In the genomic region with DNA sequence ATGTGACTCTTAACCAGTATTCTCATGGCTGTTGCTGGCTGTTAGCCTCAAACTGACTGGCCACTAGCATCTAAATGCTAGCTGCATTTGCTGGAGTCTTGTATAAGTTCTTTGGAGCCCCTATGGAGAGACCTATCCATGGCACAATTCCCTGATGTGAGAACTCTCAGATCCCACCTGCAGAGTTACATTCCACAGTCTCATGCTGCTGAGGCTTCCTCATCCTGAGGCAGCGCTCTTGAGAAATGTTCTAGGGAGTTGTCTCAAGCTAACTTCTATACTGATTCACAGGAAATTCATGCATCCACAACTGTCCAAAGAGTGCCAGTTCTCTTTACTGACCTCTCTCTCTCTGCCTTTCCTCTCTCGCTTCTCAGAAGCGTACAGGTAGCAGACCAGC, we compare ENCODE assay signal across 20 cellular contexts.
DNase-seq lines count a peak whose midpoint lies in the region; FAIRE-seq and TF ChIP-seq lines count a peak whose summit lies in the region.
"Had no signal": no experiment of that assay in that cellular context is flagged by ENCODE, and none has a peak within 500 bp of the region (broad histone marks: within the 10 kb centered on the region; RNA-seq: fewer than 3 reads in every experiment).

No MANE protein-coding gene starts in this region.

- H3K27me3 Mint-ChIP-seq in H9 (ENCODE audit: low read depth), result no peaks in the 10 kb centered on the region
- H3K27me3 Mint-ChIP-seq: CD4-positive, alpha-beta T cell had no signal

- WGBS in H9 (ENCODE audit: extremely low coverage, insufficient read length, low lambda C conversion rate), result no CpG with 5 or more reads among the region's 3 CpGs

- DNase-seq in H9 (peak; percentile 34), bronchial epithelial cell (ENCODE audit: low read depth) (peak; percentile 26), iPS-NIHi11 (ENCODE audit: low spot score) (peak; percentile 48), urothelium cell line (ENCODE audit: low spot score) (no peak), NCI-H446 treated with DMSO at 0.1 percent for 48 hours (lab: John Stamatoyannopoulos, UW) (no peak), NCI-H2081 (lab: John Stamatoyannopoulos, UW) (no peak), H54 (ENCODE audit: insufficient read length, low spot score) (no peak)
- DNase-seq: CD4-positive, alpha-beta T cell; EL; KG1; NCI-H1105 treated with DMSO at 0.1 percent for 48 hours; NCI-H1694 treated with DMSO at 0.1 percent for 48 hours; NCI-H2107; NCI-H524; NCI-H82; SHP77 had no signal

- H2AK5ac ChIP-seq in H9 (ENCODE audit: insufficient read length, low read length), result no peak overlapping the region

- no peak overlapping the region for H3K9ac ChIP-seq in H9 (ENCODE audit: extremely low read depth, insufficient read length, low read length)

- no peaks in the 10 kb centered on the region for H3K23me2 ChIP-seq in H9 (ENCODE audit: insufficient read length, low read depth, low read length, poor library complexity, severe bottlenecking)

- H3K79me2 ChIP-seq in H9 (ENCODE audit: insufficient read depth, low read length), result no peaks in the 10 kb centered on the region

- H3K18ac ChIP-seq in H9 (ENCODE audit: insufficient read length, low read depth, low read length), result no peak overlapping the region

- H3K27me3 ChIP-seq in H9 (ENCODE audit: insufficient read depth, low read length) (no peaks in the 10 kb centered on the region), bronchial epithelial cell (ENCODE audit: control insufficient read depth, insufficient read depth, low read length) (no peaks in the 10 kb centered on the region)

- H3K36me3 Mint-ChIP-seq in H9 (ENCODE audit: insufficient read depth in 1 of 3, low read depth in 3 of 3), result peaks cover 7 to 22% (median 16%) of the 10 kb centered on the region in 3 experiments; a peak in 6 of 7 replicates

- no peak overlapping the region for H2BK12ac ChIP-seq in H9 (ENCODE audit: insufficient read length, low read depth, low read length)

- H4K5ac ChIP-seq in H9 (ENCODE audit: insufficient read length, low read depth, low read length), result no peak overlapping the region

- FAIRE-seq in bronchial epithelial cell (lab: Jason Lieb, UNC) (peak; percentile 64), urothelium cell line (lab: Jason Lieb, UNC) (peak; percentile 92), H54 (lab: Jason Lieb, UNC) (no peak)
- FAIRE-seq: A549, GM12892, GM18507 had no signal

- no peak overlapping the region; a peak in 1 of 5 replicates for H3K4me3 Mint-ChIP-seq in H9
- H3K4me3 Mint-ChIP-seq: CD4-positive, alpha-beta T cell had no signal

- no peaks in the 10 kb centered on the region for H3K9me3 ChIP-seq in H9 (ENCODE audit: control insufficient read depth, low read depth, low read length)
- H3K9me3 ChIP-seq: A549 had no signal

- H3K79me1 ChIP-seq in H9 (ENCODE audit: insufficient read depth, low read depth, low read length, poor library complexity, severe bottlenecking), result no peaks in the 10 kb centered on the region

- H2AFZ ChIP-seq in H9 (ENCODE audit: low read length), result no peak overlapping the region

- H3K14ac ChIP-seq in H9 (ENCODE audit: insufficient read depth, low read length), result no peak overlapping the region

- no peak overlapping the region for H2BK120ac ChIP-seq in H9 (ENCODE audit: low read depth, low read length, poor library complexity, severe bottlenecking)

- no peaks in the 10 kb centered on the region for H4K20me1 ChIP-seq in H9 (ENCODE audit: control insufficient read depth, insufficient read depth, insufficient read length)

- peaks cover 25 to 29% of the 10 kb centered on the region in 2 experiments for H3K4me1 Mint-ChIP-seq in H9

- no peak overlapping the region for H3K56ac ChIP-seq in H9 (ENCODE audit: insufficient read length, low read depth, low read length)

- no peak overlapping the region for H3K23ac ChIP-seq in H9 (ENCODE audit: insufficient read length, low read depth, low read length)

- TF ChIP-seq POLR2A in H54 (IDR thresholded peaks at IDR 0.05; ENCODE audit: low read depth, low read length), result no peak

- no peak overlapping the region for H2BK20ac ChIP-seq in H9 (ENCODE audit: low read depth, low read length, poor library complexity, severe bottlenecking)

- H3K4me3 ChIP-seq in bronchial epithelial cell (ENCODE audit: low read depth, low read length), result no peak overlapping the region
- H3K4me3 ChIP-seq: A549, SK-N-MC had no signal

- H4K91ac ChIP-seq in H9 (ENCODE audit: insufficient read length, low read depth, low read length), result no peak overlapping the region

- H3K4me2 ChIP-seq in H9 (ENCODE audit: insufficient read depth, insufficient read length, low read length), result no peak overlapping the region
- H3K4me2 ChIP-seq: A549 had no signal

- H2BK15ac ChIP-seq in H9 (ENCODE audit: low read depth, low read length), result no peak overlapping the region

- H3K4me1 ChIP-seq in H9 (ENCODE audit: insufficient read depth, low read length), result peaks cover 8% of the 10 kb centered on the region

- peaks cover 8 to 11% of the 10 kb centered on the region in 2 experiments; a peak in 4 of 5 replicates for H3K9me3 Mint-ChIP-seq in H9
- H3K9me3 Mint-ChIP-seq: CD4-positive, alpha-beta T cell had no signal

- H3K27ac Mint-ChIP-seq in H9, result peak overlapping the region in 2 of 3 experiments; percentile 21 to 39; a peak in 3 of 7 replicates
- H3K27ac Mint-ChIP-seq: CD4-positive, alpha-beta T cell had no signal

- TF ChIP-seq CTCF in H9 (conservative IDR thresholded peaks at IDR 0.05) (no peak), bronchial epithelial cell (IDR thresholded peaks at IDR 0.05; ENCODE audit: insufficient read depth, low read length, severe bottlenecking) (no peak)

- H4K8ac ChIP-seq in H9 (replicated peaks; ENCODE audit: insufficient read length, low read depth, low read length), result no peak overlapping the region

- H3T11ph ChIP-seq in H9 (ENCODE audit: low read length), result no peak overlapping the region

- H3K4ac ChIP-seq in H9 (ENCODE audit: low read depth, low read length), result no peak overlapping the region

- no peak overlapping the region for H3K27ac ChIP-seq in H9 (ENCODE audit: insufficient read length, low read depth, low read length)
- H3K27ac ChIP-seq: A549, SK-N-MC had no signal

- no peak overlapping the region for H2BK5ac ChIP-seq in H9 (ENCODE audit: insufficient read length, low read length)

- H3K36me3 ChIP-seq in bronchial epithelial cell (ENCODE audit: control insufficient read depth, insufficient read depth, low read length), result no peaks in the 10 kb centered on the region

Comparison
In these comparisons a context has a peak if more than half of its experiments do, and no peak if none do; other contexts are left out.
1. DNase-seq: peak in H9 (single experiment), bronchial epithelial cell (single experiment) and iPS-NIHi11 (single experiment); none in urothelium cell line (single experiment), NCI-H446 treated with DMSO at 0.1 percent for 48 hours (single experiment), NCI-H2081 (0 of 2) and H54 (single experiment).